9 cellular contexts compared by ENCODE assay signal in genomic region chr14:103361868-103362267, GRCh38. TPM values are rescaled to one million over a fixed set of nuclear protein-coding genes. Genes with fewer than 3 reads are reported as not detected.
DNase-seq lines count a peak whose midpoint lies in the region; ATAC-seq and TF ChIP-seq lines count a peak whose summit lies in the region.
"Had no signal": no experiment of that assay in that cellular context is flagged by ENCODE, and none has a peak within 500 bp of the region (broad histone marks: within the 10 kb centered on the region; RNA-seq: fewer than 3 reads in every experiment).

No MANE protein-coding gene starts in this region.

- peak; percentile 63 to 72 for ATAC-seq in activated T-cell treated with anti-CD3 and anti-CD28 coated beads, Interleukin-2, amount 50 U/mL, for 72 hours (replicated peaks in 1 of 2)
- peak; percentile 65 for ATAC-seq in thoracic aorta (ENCODE audit: insufficient number of reproducible peaks, low FRiP score, low read depth)
- no peak for ATAC-seq in HG03439 (IDR thresholded peaks at IDR 0.05; ENCODE audit: unreplicated experiment)

- peaks cover 15 to 26% of the 10 kb centered on the region in 2 donors for H3K36me3 Mint-ChIP-seq in activated T-cell treated with anti-CD3 and anti-CD28 coated beads, Interleukin-2, amount 50 U/mL, for 72 hours (ENCODE audit: insufficient read depth in 2 of 2)
- H3K36me3 Mint-ChIP-seq: CD4-positive, CD25-positive, alpha-beta regulatory T cell had no signal

- H3K4me1 ChIP-seq in thoracic aorta (ENCODE audit: control insufficient read depth in 1 of 2, low read depth in 2 of 2) = no peaks in the 10 kb centered on the region

- peaks cover 6% of the 10 kb centered on the region for H3K9me3 ChIP-seq in thoracic aorta

- no peaks in the 10 kb centered on the region for H3K27me3 ChIP-seq in thoracic aorta (replicated peaks; ENCODE audit: insufficient read depth)

- DNase-seq in activated T-cell treated with anti-CD3 and anti-CD28 coated beads, Interleukin-2, amount 50 U/mL, for 72 hours = no peak
- no peak for DNase-seq in activated T-cell treated with anti-CD3 and anti-CD28 coated beads, Interleukin-2, amount 50 U/mL, for 1 hour
- DNase-seq in SW480 (ENCODE audit: low spot score) (peak; percentile 93), fibroblast of the aortic adventitia (ENCODE audit: low read depth) (peak; percentile 98), thoracic aorta (ENCODE audit: low spot score) (no peak), head of caudate nucleus (no peak), T-helper 9 cell (no peak)
- DNase-seq: CD4-positive, CD25-positive, alpha-beta regulatory T cell had no signal

- H3K4me3 ChIP-seq in fibroblast of the aortic adventitia (ENCODE audit: low read depth, low read length) = no peak overlapping the region
- H3K4me3 ChIP-seq in thoracic aorta = no peak overlapping the region

- H3K36me3 ChIP-seq in thoracic aorta = no peaks in the 10 kb centered on the region

- no peaks in the 10 kb centered on the region for H3K4me1 Mint-ChIP-seq in activated T-cell treated with anti-CD3 and anti-CD28 coated beads, Interleukin-2, amount 50 U/mL, for 72 hours (ENCODE audit: low read depth)

- peaks cover 9 to 11% of the 10 kb centered on the region in 2 donors for H3K9me3 Mint-ChIP-seq in activated T-cell treated with anti-CD3 and anti-CD28 coated beads, Interleukin-2, amount 50 U/mL, for 72 hours

- no peak overlapping the region for H3K27ac ChIP-seq in thoracic aorta

- no peak overlapping the region for H3K4me3 Mint-ChIP-seq in activated T-cell treated with anti-CD3 and anti-CD28 coated beads, Interleukin-2, amount 50 U/mL, for 72 hours
- H3K4me3 Mint-ChIP-seq: CD4-positive, CD25-positive, alpha-beta regulatory T cell had no signal

- TF ChIP-seq CTCF in fibroblast of the aortic adventitia (IDR thresholded peaks at IDR 0.05; ENCODE audit: insufficient read depth, low read length) (peak; percentile 10), thoracic aorta (IDR thresholded peaks at IDR 0.05) (no peak)

- intact Hi-C loops in head of caudate nucleus (cut with DNase I) = no loop called here

- H3K27ac Mint-ChIP-seq in activated T-cell treated with anti-CD3 and anti-CD28 coated beads, Interleukin-2, amount 50 U/mL, for 72 hours = peak overlapping the region; percentile 71
- H3K27ac Mint-ChIP-seq: CD4-positive, CD25-positive, alpha-beta regulatory T cell had no signal

- peaks cover 6% of the 10 kb centered on the region for H3K27me3 Mint-ChIP-seq in activated T-cell treated with anti-CD3 and anti-CD28 coated beads, Interleukin-2, amount 50 U/mL, for 72 hours (ENCODE audit: low read depth)

RNA-seq across cellular contexts. Expression of gene MARK3, which starts 23.3 kb away (rescaled TPM):
- 10 to 100 TPM; 80.6 to 95.5 TPM for total RNA-seq in activated T-cell treated with anti-CD3 and anti-CD28 coated beads, Interleukin-2, amount 50 U/mL, for 72 hours
- total RNA-seq in fibroblast of the aortic adventitia (ENCODE audit: low replicate concordance) (67.7 and 79.5 TPM in 2 replicates), thoracic aorta (100 to 1,000 TPM in 1 of 2 donors, 10 to 100 TPM in 1; 77.6 to 133 TPM)

RNA-seq across cellular contexts. Expression of gene EIF5, which starts 27.8 kb away (rescaled TPM):
- total RNA-seq in activated T-cell treated with anti-CD3 and anti-CD28 coated beads, Interleukin-2, amount 50 U/mL, for 72 hours = 100 to 1,000 TPM; 295 to 377 TPM
- 322 and 328 TPM in 2 replicates for total RNA-seq in fibroblast of the aortic adventitia (ENCODE audit: low replicate concordance)
- total RNA-seq in thoracic aorta = 100 to 1,000 TPM in 1 of 2 donors, 10 to 100 TPM in 1; 89.2 to 373 TPM

Comparison
In these comparisons a context has a peak if more than half of its experiments do, and no peak if none do; other contexts are left out.
1. DNase-seq: peak in SW480 (single experiment) and fibroblast of the aortic adventitia (single experiment); none in activated T-cell treated with anti-CD3 and anti-CD28 coated beads, Interleukin-2, amount 50 U/mL, for 72 hours (0 of 2), activated T-cell treated with anti-CD3 and anti-CD28 coated beads, Interleukin-2, amount 50 U/mL, for 1 hour (single experiment), thoracic aorta (single experiment), head of caudate nucleus (0 of 42) and T-helper 9 cell (single experiment).